Comparison of ENCODE assay signal across 8 cellular contexts in the genomic region with DNA sequence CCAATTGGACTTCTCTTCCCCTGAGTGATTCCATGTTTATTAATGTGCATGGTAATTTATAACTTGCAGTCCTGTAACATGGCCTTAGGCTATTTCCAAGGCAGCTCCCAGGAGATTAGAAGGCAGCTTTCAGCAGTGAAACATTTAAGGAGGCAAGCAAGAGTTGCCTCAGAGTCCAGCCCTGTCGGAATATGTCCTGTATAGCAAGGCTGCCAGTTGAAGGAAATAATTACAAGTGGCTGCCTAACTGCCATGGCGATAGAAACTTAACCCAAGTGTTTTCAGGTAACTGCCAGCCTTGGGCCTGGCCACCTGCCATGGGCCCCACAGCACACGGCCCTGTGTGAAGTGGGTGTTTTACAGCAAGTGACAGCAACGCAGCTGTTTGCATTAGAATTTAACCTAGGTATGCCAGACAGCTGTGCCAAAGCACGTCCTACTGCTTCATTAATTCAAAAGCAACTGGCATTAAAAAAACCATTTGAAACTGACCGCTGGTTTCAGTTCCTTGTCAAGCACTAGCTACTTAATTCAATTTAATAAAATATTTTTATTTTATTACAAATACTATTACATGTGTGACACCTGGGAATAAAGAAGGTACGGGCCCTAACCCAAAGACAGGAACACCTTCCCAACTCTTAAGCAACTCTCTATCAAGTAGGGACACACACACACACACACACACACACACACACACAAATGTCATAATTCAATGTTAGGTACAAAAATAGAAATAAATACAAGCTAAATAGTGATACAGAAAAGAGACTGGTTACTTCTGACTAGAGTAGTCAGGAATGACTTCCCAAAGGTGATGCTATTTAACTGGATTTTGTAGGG.
A peak's percentile ranks its signal among the peaks of the same experiment; 100 is the strongest.
DNase-seq lines count a peak whose midpoint lies in the region; ATAC-seq and TF ChIP-seq lines count a peak whose summit lies in the region.

No MANE protein-coding gene starts in this region.

- H3K4me3 Mint-ChIP-seq in neural progenitor cell, result no peak overlapping the region
- H3K4me3 Mint-ChIP-seq in CD4-positive, alpha-beta memory T cell, result no peak overlapping the region

- H3K36me3 Mint-ChIP-seq in neural progenitor cell, result no peaks in the 10 kb centered on the region
- no peaks in the 10 kb centered on the region for H3K36me3 Mint-ChIP-seq in CD4-positive, alpha-beta memory T cell

- no peaks in the 10 kb centered on the region for H3K79me2 ChIP-seq in SU-DHL-6 (ENCODE audit: insufficient read depth, low read length)
- H3K79me2 ChIP-seq in neural progenitor cell (ENCODE audit: low read depth), result no peaks in the 10 kb centered on the region

- H3K4me2 ChIP-seq in SU-DHL-6 (ENCODE audit: low read depth, low read length, poor library complexity, severe bottlenecking), result peak overlapping the region; percentile 60
- no peak overlapping the region for H3K4me2 ChIP-seq in neural progenitor cell

- peaks cover 6% of the 10 kb centered on the region for H3K4me1 ChIP-seq in neural progenitor cell
- no peaks in the 10 kb centered on the region for H3K4me1 ChIP-seq in CD4-positive, alpha-beta memory T cell (ENCODE audit: insufficient read depth, low read length)
- H3K4me1 ChIP-seq in HAP-1, result no peaks in the 10 kb centered on the region

- CTCF ChIA-PET in CD4-positive, alpha-beta memory T cell (lab: Charles Lee; ENCODE audit: partially characterized antibody), result no interaction called here

- peak overlapping the region; percentile 89 for H3K27ac ChIP-seq in SU-DHL-6 (ENCODE audit: low read depth, low read length)
- no peak overlapping the region for H3K27ac ChIP-seq in neural progenitor cell
- no peak overlapping the region for H3K27ac ChIP-seq in CD4-positive, alpha-beta memory T cell (ENCODE audit: low read depth, low read length)

- no peaks in the 10 kb centered on the region for H3K36me3 ChIP-seq in SU-DHL-6 (ENCODE audit: low read length)
- H3K36me3 ChIP-seq in neural progenitor cell, result no peaks in the 10 kb centered on the region
- H3K36me3 ChIP-seq in CD4-positive, alpha-beta memory T cell (ENCODE audit: insufficient read depth, low read length), result no peaks in the 10 kb centered on the region
- H3K36me3 ChIP-seq in HAP-1 (replicated peaks), result no peaks in the 10 kb centered on the region

- H2AFZ ChIP-seq in SU-DHL-6 (ENCODE audit: low read depth, low read length, severe bottlenecking) (peak overlapping the region; percentile 71), neural progenitor cell (replicated peaks) (no peak overlapping the region)

- H3K9me3 ChIP-seq in SU-DHL-6 (ENCODE audit: insufficient read depth, low read length) (no peaks in the 10 kb centered on the region), neural progenitor cell (ENCODE audit: low read depth) (no peaks in the 10 kb centered on the region), HAP-1 (no peaks in the 10 kb centered on the region)
- no peaks in the 10 kb centered on the region for H3K9me3 ChIP-seq in CD4-positive, alpha-beta memory T cell (ENCODE audit: control insufficient read depth in 1 of 2, low read length in 2 of 2)

- ATAC-seq in GM18861 (IDR thresholded peaks at IDR 0.05; ENCODE audit: unreplicated experiment) (peak; percentile 90), HG03439 (IDR thresholded peaks at IDR 0.05; ENCODE audit: unreplicated experiment) (peak; percentile 64)

- TF ChIP-seq CTCF in SU-DHL-6 (IDR thresholded peaks at IDR 0.05; ENCODE audit: insufficient read depth, low read length, poor library complexity, severe bottlenecking) (no peak), neural progenitor cell (IDR thresholded peaks at IDR 0.05) (no peak)

- H3K4me3 ChIP-seq in SU-DHL-6 (ENCODE audit: insufficient read depth, low read length, poor library complexity, severe bottlenecking) (peak overlapping the region; percentile 42), neural progenitor cell (no peak overlapping the region), HAP-1 (no peak overlapping the region)
- H3K4me3 ChIP-seq in CD4-positive, alpha-beta memory T cell (ENCODE audit: low read length in 2 of 2), result no peak overlapping the region

- POLR2A ChIA-PET in CD4-positive, alpha-beta memory T cell (lab: Charles Lee; ENCODE audit: partially characterized antibody), result no interaction called here

- H3K27me3 ChIP-seq in SU-DHL-6 (ENCODE audit: low read length), result no peaks in the 10 kb centered on the region
- H3K27me3 ChIP-seq in neural progenitor cell, result no peaks in the 10 kb centered on the region
- no peaks in the 10 kb centered on the region for H3K27me3 ChIP-seq in CD4-positive, alpha-beta memory T cell (ENCODE audit: insufficient read depth, low read length)
- H3K27me3 ChIP-seq in HAP-1 (ENCODE audit: low read depth), result no peaks in the 10 kb centered on the region

- peaks cover 21% of the 10 kb centered on the region for H3K4me1 Mint-ChIP-seq in neural progenitor cell
- H3K4me1 Mint-ChIP-seq in CD4-positive, alpha-beta memory T cell, result no peaks in the 10 kb centered on the region

- DNase-seq in neural progenitor cell (ENCODE audit: low spot score), result no peak
- DNase-seq in CD4-positive, alpha-beta memory T cell, result no peak
- no peak for DNase-seq in activated CD4-positive, alpha-beta T cell treated with anti-CD3 and anti-CD28 coated beads, Interleukin-2, amount 50 U/mL, for 4 hours
- no peak for DNase-seq in posterior vena cava (ENCODE audit: low spot score)
- no peak for DNase-seq in HAP-1 (ENCODE audit: low spot score in 2 of 2)

- H3K9ac ChIP-seq in SU-DHL-6 (ENCODE audit: low read length) (peak overlapping the region; percentile 10; the same call in 1 of the 2 replicates), neural progenitor cell (no peak overlapping the region)

- H4K20me1 ChIP-seq in SU-DHL-6 (ENCODE audit: low read depth, low read length) (no peaks in the 10 kb centered on the region), neural progenitor cell (ENCODE audit: low read depth) (no peaks in the 10 kb centered on the region)

- H3F3A ChIP-seq in SU-DHL-6 (ENCODE audit: insufficient read depth) (0 out of 2 replicates have a peak, but pooled peaks cover 3% of the 10 kb centered on the region), neural progenitor cell (ENCODE audit: low read depth) (no peaks in the 10 kb centered on the region)

- in situ Hi-C loops in HAP-1 (cut with MboI; ENCODE audit: low sequenced_read_pairs), result no loop called here

- H3K27me3 Mint-ChIP-seq in neural progenitor cell (ENCODE audit: insufficient read depth, low read depth), result peaks cover 11% of the 10 kb centered on the region
- peaks cover 9 to 11% of the 10 kb centered on the region in 2 donors for H3K27me3 Mint-ChIP-seq in CD4-positive, alpha-beta memory T cell

- intact Hi-C loops in CD4-positive, alpha-beta memory T cell (cut with micrococcal nuclease), result no loop called here
- intact Hi-C loops in posterior vena cava (cut with DNase I), result no loop called here

- peak overlapping the region; percentile 19 for H3K27ac Mint-ChIP-seq in neural progenitor cell
- H3K27ac Mint-ChIP-seq in CD4-positive, alpha-beta memory T cell, result no peak overlapping the region

- no peaks in the 10 kb centered on the region for H3K9me3 Mint-ChIP-seq in neural progenitor cell
- peaks cover 0 to 3% (median 0%) of the 10 kb centered on the region in 8 donors for H3K9me3 Mint-ChIP-seq in CD4-positive, alpha-beta memory T cell

- H3K9me2 ChIP-seq in SU-DHL-6 (replicated peaks; ENCODE audit: insufficient read depth, low read length), result no peaks in the 10 kb centered on the region
